Comparison of ENCODE assay signal across 13 cellular contexts in the genomic region with DNA sequence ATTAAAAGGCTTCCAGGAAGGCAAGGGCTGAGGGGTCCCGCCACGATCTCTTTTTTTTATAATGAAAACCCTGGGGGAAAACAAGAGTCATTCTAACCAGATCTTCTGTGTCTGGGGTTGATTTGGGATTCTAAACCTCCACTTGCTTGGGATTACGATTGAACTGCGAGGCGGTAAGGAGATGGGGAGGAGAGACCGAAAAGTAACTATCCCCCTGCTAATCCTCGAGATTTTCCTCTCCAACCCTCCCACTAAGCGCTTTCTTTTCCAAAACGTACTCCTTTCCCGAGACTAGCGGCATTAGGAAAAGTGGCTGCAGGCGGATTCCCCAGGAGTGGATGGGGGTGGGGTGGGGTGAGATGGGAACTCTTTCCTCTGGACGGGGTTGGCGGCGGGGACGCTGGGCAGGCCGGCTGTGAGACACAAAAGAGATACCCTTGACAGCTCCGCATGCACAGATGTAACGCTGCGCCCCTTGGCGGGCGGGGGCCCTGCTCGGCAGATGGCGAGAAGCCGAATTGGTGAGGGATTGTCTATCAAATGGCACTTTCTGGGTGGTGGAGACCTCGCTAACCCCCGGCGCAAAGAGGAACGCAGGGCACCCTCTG. TPM values are rescaled to one million over a fixed set of nuclear protein-coding genes. Genes with fewer than 3 reads are reported as not detected.
DNase-seq lines count a peak whose midpoint lies in the region; ATAC-seq lines count a peak whose summit lies in the region.
"Had no signal": no experiment of that assay in that cellular context is flagged by ENCODE, and none has a peak within 500 bp of the region (broad histone marks: within the 10 kb centered on the region; RNA-seq: fewer than 3 reads in every experiment).

No MANE protein-coding gene starts in this region.

- ATAC-seq in activated CD8-positive, alpha-beta T cell treated with anti-CD3 and anti-CD28 coated beads, Interleukin-2, amount 10 ng/mL, durations not matched to agents 7 days and 5 days, result no peak
- no peak for ATAC-seq in HG03159 (IDR thresholded peaks at IDR 0.05; ENCODE audit: unreplicated experiment)
- ATAC-seq: activated T-cell treated with anti-CD3 and anti-CD28 coated beads, Interleukin-2, amount 50 U/mL, for 72 hours had no signal

- peak; percentile 62 for DNase-seq in COLO668 (lab: John Stamatoyannopoulos, UW; ENCODE audit: unreplicated experiment)
- DNase-seq in NCI-H1092 treated with DMSO at 0.1 percent for 48 hours (lab: John Stamatoyannopoulos, UW), result peak; percentile 39
- no peak for DNase-seq in NT2/D1 (ENCODE audit: low read depth, low spot score)
- DNase-seq in iPS-NIHi11 (ENCODE audit: low spot score), result peak; percentile 48
- no peak for DNase-seq in activated CD8-positive, alpha-beta T cell treated with anti-CD3 and anti-CD28 coated beads, Interleukin-2, amount 10 ng/mL, durations not matched to agents 7 days and 5 days
- no peak for DNase-seq in NCI-H2081 (lab: John Stamatoyannopoulos, UW)
- DNase-seq in SIG-M5 (lab: John Stamatoyannopoulos, UW), result no peak
- DNase-seq: activated CD4-positive, CD25-positive, alpha-beta regulatory T cell had no signal

- H3K36me3 Mint-ChIP-seq in activated CD8-positive, alpha-beta T cell treated with anti-CD3 and anti-CD28 coated beads, Interleukin-2, amount 10 ng/mL, durations not matched to agents 7 days and 5 days (ENCODE audit: low read depth), result no peaks in the 10 kb centered on the region

- H3K4me1 ChIP-seq in NT2/D1 (ENCODE audit: insufficient read depth, insufficient read length), result peaks cover 3% of the 10 kb centered on the region
- H3K4me1 ChIP-seq: ascending aorta, vagina had no signal

- peaks cover 16% of the 10 kb centered on the region for H3K27me3 Mint-ChIP-seq in activated CD8-positive, alpha-beta T cell treated with anti-CD3 and anti-CD28 coated beads, Interleukin-2, amount 10 ng/mL, durations not matched to agents 7 days and 5 days (ENCODE audit: low read depth)

- H3K9me3 Mint-ChIP-seq in activated CD8-positive, alpha-beta T cell treated with anti-CD3 and anti-CD28 coated beads, Interleukin-2, amount 10 ng/mL, durations not matched to agents 7 days and 5 days (ENCODE audit: insufficient read depth), result no peaks in the 10 kb centered on the region

- H3K36me3 ChIP-seq in NT2/D1 (ENCODE audit: insufficient read depth, insufficient read length, low read length), result no peaks in the 10 kb centered on the region
- H3K36me3 ChIP-seq: ascending aorta, vagina had no signal

- CTCF ChIA-PET in activated CD8-positive, alpha-beta T cell treated with anti-CD3 and anti-CD28 coated beads, Interleukin-2, amount 10 ng/mL, durations not matched to agents 7 days and 5 days (lab: Charles Lee), result no interaction called here

- H3K9ac ChIP-seq in NT2/D1 (ENCODE audit: insufficient read length, low read depth), result peak overlapping the region; percentile 54

- H3K27me3 ChIP-seq in NT2/D1 (ENCODE audit: insufficient read depth, insufficient read length), result peaks cover 35% of the 10 kb centered on the region
- H3K27me3 ChIP-seq: ascending aorta, vagina had no signal

- H3K27ac Mint-ChIP-seq in activated CD8-positive, alpha-beta T cell treated with anti-CD3 and anti-CD28 coated beads, Interleukin-2, amount 10 ng/mL, durations not matched to agents 7 days and 5 days, result no peak overlapping the region
- H3K27ac Mint-ChIP-seq: activated T-cell treated with anti-CD3 and anti-CD28 coated beads, Interleukin-2, amount 50 U/mL, for 72 hours had no signal

- H3K4me3 ChIP-seq in NT2/D1 (ENCODE audit: insufficient read length, low read depth), result peak overlapping the region; percentile 71
- H3K4me3 ChIP-seq: ascending aorta, vagina had no signal

- H3K4me1 Mint-ChIP-seq in activated CD8-positive, alpha-beta T cell treated with anti-CD3 and anti-CD28 coated beads, Interleukin-2, amount 10 ng/mL, durations not matched to agents 7 days and 5 days (ENCODE audit: low read depth), result no peaks in the 10 kb centered on the region

- POLR2A ChIA-PET in activated CD8-positive, alpha-beta T cell treated with anti-CD3 and anti-CD28 coated beads, Interleukin-2, amount 10 ng/mL, durations not matched to agents 7 days and 5 days (lab: Charles Lee), result no interaction called here

- H3K4me3 Mint-ChIP-seq in activated CD8-positive, alpha-beta T cell treated with anti-CD3 and anti-CD28 coated beads, Interleukin-2, amount 10 ng/mL, durations not matched to agents 7 days and 5 days, result no peak overlapping the region
- H3K4me3 Mint-ChIP-seq: activated T-cell treated with anti-CD3 and anti-CD28 coated beads, Interleukin-2, amount 50 U/mL, for 72 hours had no signal

- H3K9me3 ChIP-seq in NT2/D1 (ENCODE audit: insufficient read depth, low read length), result no peaks in the 10 kb centered on the region
- H3K9me3 ChIP-seq: ascending aorta, vagina had no signal

RNA-seq across cellular contexts. Expression of a gene that starts 0.8 kb away (rescaled TPM):
- not detected for total RNA-seq in activated CD8-positive, alpha-beta T cell treated with anti-CD3 and anti-CD28 coated beads, Interleukin-2, amount 10 ng/mL, durations not matched to agents 7 days and 5 days
- total RNA-seq: activated T-cell treated with anti-CD3 and anti-CD28 coated beads, Interleukin-2, amount 50 U/mL, for 72 hours; ascending aorta; endothelial cell of umbilical vein had no signal

Comparison
In these comparisons a context has a peak if more than half of its experiments do, and no peak if none do; other contexts are left out.
1. DNase-seq: peak in COLO668 (single experiment), NCI-H1092 treated with DMSO at 0.1 percent for 48 hours (single experiment) and iPS-NIHi11 (single experiment); none in NT2/D1 (single experiment), activated CD8-positive, alpha-beta T cell treated with anti-CD3 and anti-CD28 coated beads, Interleukin-2, amount 10 ng/mL, durations not matched to agents 7 days and 5 days (single experiment), NCI-H2081 (0 of 2) and SIG-M5 (single experiment).